ENCODE assay signal across 22 cellular contexts in genomic region chr1:206442101-206442500, GRCh38. TPM values are rescaled to one million over a fixed set of nuclear protein-coding genes. Genes with fewer than 3 reads are reported as not detected.
DNase-seq lines count a peak whose midpoint lies in the region; ATAC-seq, FAIRE-seq and TF ChIP-seq lines count a peak whose summit lies in the region.
"Had no signal": no experiment of that assay in that cellular context is flagged by ENCODE, and none has a peak within 500 bp of the region (broad histone marks: within the 10 kb centered on the region; RNA-seq: fewer than 3 reads in every experiment).

No MANE protein-coding gene starts in this region.

- POLR2A ChIA-PET in MCF 10A (lab: Yijun Ruan, JAX): interaction anchor here (0.6 to 1.3 kb wide), 4 partner anchors 15 to 1137 kb away, joined by 3 to 5 read pairs (median 4); partner anchors contain the start of gene IKBKE

- no peak overlapping the region for H3K4me3 Mint-ChIP-seq in MCF 10A (ENCODE audit: unreplicated experiment)
- H3K4me3 Mint-ChIP-seq in stimulated activated naive CD8-positive, alpha-beta T cell treated with anti-CD3 and anti-CD28 coated beads, Interleukin-15, Interleukin-2, amounts not matched to agents 100 ng/mL and 50 ng/mL, for 24 hours: no peak overlapping the region
- H3K4me3 Mint-ChIP-seq: activated CD4-positive, alpha-beta T cell treated with anti-CD3 and anti-CD28 coated beads, Interleukin-2, amount 10 ng/mL, durations not matched to agents 7 days and 5 days; IgD-negative memory B cell had no signal

- TF ChIP-seq CTCF in MCF 10A (IDR thresholded peaks at IDR 0.05; ENCODE audit: unreplicated experiment) (no peak), breast epithelium (IDR thresholded peaks at IDR 0.05) (no peak), choroid plexus epithelial cell (conservative IDR thresholded peaks at IDR 0.05; ENCODE audit: low read depth, low read length) (no peak), WERI-Rb-1 (IDR thresholded peaks at IDR 0.05; ENCODE audit: low read depth, low read length) (no peak), pancreas (IDR thresholded peaks at IDR 0.05) (no peak)

- intact Hi-C loops in MCF 10A (cut with micrococcal nuclease): no loop called here
- intact Hi-C loops in breast epithelium (cut with DNase I; ENCODE audit: low total_unique reads): no loop called here
- intact Hi-C loops in pancreas (cut with DNase I): no loop called here

- peaks cover 79% of the 10 kb centered on the region for H3K36me3 Mint-ChIP-seq in MCF 10A (ENCODE audit: insufficient read depth, unreplicated experiment)
- H3K36me3 Mint-ChIP-seq in stimulated activated naive CD8-positive, alpha-beta T cell treated with anti-CD3 and anti-CD28 coated beads, Interleukin-15, Interleukin-2, amounts not matched to agents 100 ng/mL and 50 ng/mL, for 24 hours (ENCODE audit: low read depth): peaks cover 48% of the 10 kb centered on the region

- peaks cover 2% of the 10 kb centered on the region for H3K4me1 Mint-ChIP-seq in MCF 10A (ENCODE audit: insufficient read depth, unreplicated experiment)
- peaks cover 6% of the 10 kb centered on the region for H3K4me1 Mint-ChIP-seq in stimulated activated naive CD8-positive, alpha-beta T cell treated with anti-CD3 and anti-CD28 coated beads, Interleukin-15, Interleukin-2, amounts not matched to agents 100 ng/mL and 50 ng/mL, for 24 hours (ENCODE audit: low read depth)
- H3K4me1 Mint-ChIP-seq: activated CD4-positive, alpha-beta T cell treated with anti-CD3 and anti-CD28 coated beads, Interleukin-2, amount 10 ng/mL, durations not matched to agents 7 days and 5 days; IgD-negative memory B cell had no signal

- no peak overlapping the region for H3K27ac Mint-ChIP-seq in MCF 10A (ENCODE audit: low read depth, unreplicated experiment)
- H3K27ac Mint-ChIP-seq in stimulated activated naive CD8-positive, alpha-beta T cell treated with anti-CD3 and anti-CD28 coated beads, Interleukin-15, Interleukin-2, amounts not matched to agents 100 ng/mL and 50 ng/mL, for 24 hours: peak overlapping the region; percentile 55
- H3K27ac Mint-ChIP-seq: activated CD4-positive, alpha-beta T cell treated with anti-CD3 and anti-CD28 coated beads, Interleukin-2, amount 10 ng/mL, durations not matched to agents 7 days and 5 days; activated T-helper 2 cell treated with anti-CD3 and anti-CD28 coated beads, Interferon-gamma antibody, Interleukin-2, Interleukin-4, amounts not matched to agents 10 μg/mL and 5 μg/mL and 100 μg/mL, durations not matched to agents 14 hours and 24 hours and 36 hours had no signal

- TF ChIP-seq POLR2A in breast epithelium (IDR thresholded peaks at IDR 0.05): no peak

- no peaks in the 10 kb centered on the region for H3K4me1 ChIP-seq in breast epithelium
- peaks cover 0 to 7% (median 6%) of the 10 kb centered on the region in 3 donors for H3K4me1 ChIP-seq in pancreas

- WGBS in pancreas, 2 donors: 84 to 91% methylated on average over 4 of the region's 4 CpGs

- FAIRE-seq in RCC 7860 (lab: Jason Lieb, UNC) (no peak), pancreas (lab: Jason Lieb, UNC) (no peak)
- FAIRE-seq: G401.6 had no signal

- H3K36me3 ChIP-seq in breast epithelium: no peaks in the 10 kb centered on the region
- peaks cover 64% of the 10 kb centered on the region for H3K36me3 ChIP-seq in WERI-Rb-1
- no peaks in the 10 kb centered on the region for H3K36me3 ChIP-seq in pancreas
- H3K36me3 ChIP-seq: uterus had no signal

- H3K4me3 ChIP-seq in breast epithelium (no peak overlapping the region), choroid plexus epithelial cell (ENCODE audit: low read depth, low read length) (no peak overlapping the region), WERI-Rb-1 (ENCODE audit: low read depth, low read length) (no peak overlapping the region), pancreas (no peak overlapping the region)
- H3K4me3 ChIP-seq: esophagus squamous epithelium, skin epidermis, uterus had no signal

- H3K27ac ChIP-seq in breast epithelium (no peak overlapping the region), WERI-Rb-1 (no peak overlapping the region), pancreas (no peak overlapping the region)
- H3K27ac ChIP-seq: esophagus squamous epithelium, skin epidermis, uterus had no signal

- CTCF ChIA-PET in MCF 10A (lab: Yijun Ruan, JAX): interaction anchor here (0.5 to 3.5 kb wide), 6 partner anchors 11 to 37 kb away, joined by 3 to 14 read pairs (median 4); no protein-coding TSS in a partner anchor

- H3K27me3 ChIP-seq in breast epithelium (no peaks in the 10 kb centered on the region), WERI-Rb-1 (ENCODE audit: insufficient read depth, low read depth, severe bottlenecking) (no peaks in the 10 kb centered on the region), pancreas (no peaks in the 10 kb centered on the region)
- H3K27me3 ChIP-seq: esophagus squamous epithelium, uterus had no signal

- no peaks in the 10 kb centered on the region for H3K9me3 Mint-ChIP-seq in MCF 10A (ENCODE audit: unreplicated experiment)
- no peaks in the 10 kb centered on the region for H3K9me3 Mint-ChIP-seq in stimulated activated naive CD8-positive, alpha-beta T cell treated with anti-CD3 and anti-CD28 coated beads, Interleukin-15, Interleukin-2, amounts not matched to agents 100 ng/mL and 50 ng/mL, for 24 hours
- H3K9me3 Mint-ChIP-seq: activated CD4-positive, alpha-beta T cell treated with anti-CD3 and anti-CD28 coated beads, Interleukin-2, amount 10 ng/mL, durations not matched to agents 7 days and 5 days; activated T-helper 2 cell treated with anti-CD3 and anti-CD28 coated beads, Interferon-gamma antibody, Interleukin-2, Interleukin-4, amounts not matched to agents 10 μg/mL and 5 μg/mL and 100 μg/mL, durations not matched to agents 14 hours and 24 hours and 36 hours; IgD-negative memory B cell had no signal

- BruUV-seq in MCF 10A (replicated peaks; lab: Mats Ljungman, UMichigan): no TSS peak

- no peaks in the 10 kb centered on the region for H3K27me3 Mint-ChIP-seq in MCF 10A (ENCODE audit: insufficient read depth, unreplicated experiment)
- H3K27me3 Mint-ChIP-seq in stimulated activated naive CD8-positive, alpha-beta T cell treated with anti-CD3 and anti-CD28 coated beads, Interleukin-15, Interleukin-2, amounts not matched to agents 100 ng/mL and 50 ng/mL, for 24 hours: no peaks in the 10 kb centered on the region
- H3K27me3 Mint-ChIP-seq: activated CD4-positive, alpha-beta T cell treated with anti-CD3 and anti-CD28 coated beads, Interleukin-2, amount 10 ng/mL, durations not matched to agents 7 days and 5 days; IgD-negative memory B cell had no signal

- no peak for ATAC-seq in GM19351 (IDR thresholded peaks at IDR 0.05; ENCODE audit: unreplicated experiment)
- ATAC-seq in pancreas: no peak

- H3K9me3 ChIP-seq in breast epithelium: no peaks in the 10 kb centered on the region
- no peaks in the 10 kb centered on the region for H3K9me3 ChIP-seq in WERI-Rb-1 (ENCODE audit: severe bottlenecking)
- no peaks in the 10 kb centered on the region for H3K9me3 ChIP-seq in pancreas
- H3K9me3 ChIP-seq: esophagus squamous epithelium, uterus had no signal

- DNase-seq in MCF 10A (ENCODE audit: unreplicated experiment) (peak; percentile 63), breast epithelium (ENCODE audit: low spot score in 2 of 2) (no peak), RCC 7860 (ENCODE audit: low spot score) (peak; percentile 14), choroid plexus epithelial cell (ENCODE audit: low read depth) (peak; percentile 37), WERI-Rb-1 (no peak), pancreas (no peak)
- DNase-seq: activated CD4-positive, alpha-beta T cell treated with anti-CD3 and anti-CD28 coated beads, Interleukin-2, amount 10 ng/mL, durations not matched to agents 7 days and 5 days; COR-L47; esophagus squamous epithelium; H7; NCI-H1105; NCI-H2171 treated with DMSO at 0.1 percent for 48 hours; SHP77 treated with DMSO at 0.1 percent for 48 hours; stimulated activated naive CD4-positive, alpha-beta T cell; T-helper 9 cell; uterus had no signal

RNA-seq across cellular contexts. Expression of gene IKBKE, which starts 28.2 kb away (rescaled TPM):
- total RNA-seq in MCF 10A (2022): 7.1 and 12.1 TPM in 2 replicates
- total RNA-seq in breast epithelium: 1 to 10 TPM; 4.4 to 4.9 (median 4.8) TPM
- total RNA-seq in pancreas: 1 to 10 TPM; 1.8 to 9.9 (median 3.1) TPM
- polyA plus RNA-seq in pancreas: 1 to 10 TPM; 3.4 to 6.4 TPM

Comparison
In these comparisons a context has a peak if more than half of its experiments do, and no peak if none do; other contexts are left out.
1. DNase-seq: peak in MCF 10A (single experiment), RCC 7860 (single experiment) and choroid plexus epithelial cell (single experiment); none in breast epithelium (0 of 2), WERI-Rb-1 (single experiment) and pancreas (0 of 6).